In the genomic region with DNA sequence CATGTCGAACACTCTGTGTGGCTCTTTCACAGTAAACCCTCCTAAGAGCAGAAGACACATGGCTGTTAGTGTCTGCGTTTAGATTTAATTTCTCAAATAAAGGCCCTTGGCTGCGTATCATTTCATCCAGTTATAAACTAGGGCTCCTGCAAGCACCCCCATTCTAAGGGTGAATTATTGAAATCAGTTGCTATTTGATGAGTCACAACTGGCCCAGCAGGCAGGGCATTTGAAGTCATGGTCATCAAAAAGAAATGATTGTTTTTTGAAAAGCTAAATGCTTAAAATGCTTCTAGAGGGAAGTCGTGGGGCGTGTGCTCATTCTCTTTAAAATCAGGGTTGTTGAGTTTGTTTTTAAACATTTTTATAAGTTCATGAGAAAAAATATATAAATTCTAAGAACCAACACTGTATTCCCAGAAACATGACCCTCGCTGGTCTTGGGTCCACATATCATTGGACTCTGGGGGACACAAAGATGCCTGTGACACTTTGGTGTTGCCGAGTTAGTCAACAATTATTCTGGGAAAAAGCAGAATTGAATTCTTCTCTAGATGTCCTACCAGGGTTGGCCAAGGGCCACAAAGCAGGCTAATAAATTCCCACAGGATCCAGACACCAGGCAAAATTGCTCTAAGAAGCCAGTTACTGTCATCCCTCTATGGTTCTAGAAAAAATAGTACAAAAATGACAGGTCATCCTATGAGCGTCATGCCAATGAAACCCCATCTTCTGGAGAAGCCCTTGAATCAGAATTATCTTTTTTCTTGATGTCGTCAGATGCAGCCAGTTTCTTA, we compare ENCODE assay signal across 19 cellular contexts.
A peak's percentile ranks its signal among the peaks of the same experiment; 100 is the strongest.
DNase-seq lines count a peak whose midpoint lies in the region; ATAC-seq, FAIRE-seq and TF ChIP-seq lines count a peak whose summit lies in the region.
"Had no signal": no experiment of that assay in that cellular context is flagged by ENCODE, and none has a peak within 500 bp of the region (broad histone marks: within the 10 kb centered on the region; RNA-seq: fewer than 3 reads in every experiment).

No MANE protein-coding gene starts in this region.

- H3K9me3 Mint-ChIP-seq in chondrocyte (ENCODE audit: low read depth), result peaks cover under 1% of the 10 kb centered on the region
- no peaks in the 10 kb centered on the region for H3K9me3 Mint-ChIP-seq in naive thymus-derived CD8-positive, alpha-beta T cell
- H3K9me3 Mint-ChIP-seq: activated CD4-positive, alpha-beta T cell treated with anti-CD3 and anti-CD28 coated beads, Interleukin-2, amount 10 ng/mL, durations not matched to agents 24 days and 14 days; activated naive CD4-positive, alpha-beta T cell treated with anti-CD3 and anti-CD28 coated beads for 36 hours; brain; IgD-negative memory B cell; naive thymus-derived CD4-positive, alpha-beta T cell had no signal

- peak overlapping the region; percentile 14; the same call in 1 of the 2 replicates for H3K27ac ChIP-seq in GM23248
- peak overlapping the region; percentile 75 for H3K27ac ChIP-seq in stomach smooth muscle (ENCODE audit: low read length)
- H3K27ac ChIP-seq in small intestine (ENCODE audit: low read depth in 1 of 2, low read length in 1 of 2), result peak overlapping the region in 1 of 2 donors; percentile 25
- H3K27ac ChIP-seq: SJCRH30 had no signal

- H3F3A ChIP-seq in GM23248 (ENCODE audit: insufficient read depth), result peaks cover 50% of the 10 kb centered on the region

- H3K9me3 ChIP-seq in GM23248 (ENCODE audit: low read depth) (no peaks in the 10 kb centered on the region), stomach smooth muscle (ENCODE audit: control insufficient read depth in 2 of 2, low read length in 2 of 2) (no peaks in the 10 kb centered on the region), small intestine (ENCODE audit: control insufficient read depth, low read depth) (no peaks in the 10 kb centered on the region)
- H3K9me3 ChIP-seq: Caco-2, SJCRH30 had no signal

- H3K4me2 ChIP-seq in GM23248 (ENCODE audit: unreplicated experiment), result no peak overlapping the region

- no peaks in the 10 kb centered on the region for H3K9me2 ChIP-seq in GM23248 (ENCODE audit: insufficient read depth)

- H2AFZ ChIP-seq in GM23248, result no peak overlapping the region

- whole genome bisulfite sequencing in GM23248 (ENCODE audit: low coverage in 1 of 2, low lambda C conversion rate in 2 of 2, missing lambda C conversion rate in 2 of 2), 2 experiments, result 90 to 94% methylated on average over 9 of the region's 9 CpGs
- 81 to 91% (median 88%) methylated on average over 9 of the region's 9 CpGs for WGBS in small intestine, 3 donors

- no peaks in the 10 kb centered on the region for H3K27me3 ChIP-seq in GM23248 (replicated peaks; ENCODE audit: insufficient read depth)
- H3K27me3 ChIP-seq in stomach smooth muscle (ENCODE audit: control insufficient read depth in 1 of 2, insufficient read depth in 2 of 2, low read length in 2 of 2), result no peaks in the 10 kb centered on the region
- no peaks in the 10 kb centered on the region for H3K27me3 ChIP-seq in small intestine (ENCODE audit: control insufficient read depth in 2 of 2, insufficient read depth in 2 of 2, low read length in 2 of 2)
- H3K27me3 ChIP-seq: SJCRH30 had no signal

- no peak overlapping the region for H3K9ac ChIP-seq in GM23248
- H3K9ac ChIP-seq in stomach smooth muscle (ENCODE audit: low read length in 2 of 2), result peak overlapping the region in 1 of 2 donors; percentile 59

- peak; percentile 57 for DNase-seq in GM23248
- no peak for DNase-seq in chondrocyte (ENCODE audit: low spot score)
- DNase-seq in kidney tubule cell (ENCODE audit: low spot score), result peak; percentile 28
- no peak for DNase-seq in GOT3 (lab: John Stamatoyannopoulos, UW)
- no peak for DNase-seq in small intestine
- no peak for DNase-seq in naive thymus-derived CD8-positive, alpha-beta T cell
- DNase-seq: activated CD4-positive, alpha-beta T cell treated with anti-CD3 and anti-CD28 coated beads, Interleukin-2, amount 10 ng/mL, durations not matched to agents 24 days and 14 days; activated naive CD4-positive, alpha-beta T cell treated with anti-CD3 and anti-CD28 coated beads for 36 hours; Caco-2; naive thymus-derived CD4-positive, alpha-beta T cell; NCI-H2081 treated with DMSO at 0.1 percent for 48 hours; NCI-H524 treated with DMSO at 0.1 percent for 48 hours; SJCRH30; stimulated activated CD4-positive, alpha-beta T cell treated with anti-CD3 and anti-CD28 coated beads, Interleukin-1b, Interleukin-23, amount 100 ng/mL, for 48 hours had no signal

- no peaks in the 10 kb centered on the region for H3K27me3 Mint-ChIP-seq in chondrocyte (ENCODE audit: low read depth)
- H3K27me3 Mint-ChIP-seq in naive thymus-derived CD8-positive, alpha-beta T cell, result peaks cover 0 to 11% (median 6%) of the 10 kb centered on the region in 5 donors

- H3K4me1 Mint-ChIP-seq in chondrocyte (ENCODE audit: low read depth), result peaks cover 82% of the 10 kb centered on the region
- H3K4me1 Mint-ChIP-seq in naive thymus-derived CD8-positive, alpha-beta T cell, result no peaks in the 10 kb centered on the region

- no peaks in the 10 kb centered on the region for H3K36me3 ChIP-seq in GM23248 (ENCODE audit: low read depth)
- peaks cover 31 to 47% of the 10 kb centered on the region in 2 donors for H3K36me3 ChIP-seq in stomach smooth muscle (ENCODE audit: control insufficient read depth in 2 of 2, insufficient read depth in 2 of 2, low read length in 2 of 2)
- H3K36me3 ChIP-seq in small intestine (ENCODE audit: control insufficient read depth in 2 of 2, insufficient read depth in 2 of 2, low read length in 2 of 2), result no peaks in the 10 kb centered on the region

- ATAC-seq in GM21381 (IDR thresholded peaks at IDR 0.05; ENCODE audit: unreplicated experiment), result no peak
- ATAC-seq in naive thymus-derived CD8-positive, alpha-beta T cell, result no peak
- ATAC-seq: naive thymus-derived CD4-positive, alpha-beta T cell had no signal

- H3K79me2 ChIP-seq in GM23248 (ENCODE audit: insufficient read depth), result no peaks in the 10 kb centered on the region

- H3K4me3 Mint-ChIP-seq in chondrocyte (ENCODE audit: unreplicated experiment), result no peak overlapping the region
- H3K4me3 Mint-ChIP-seq in naive thymus-derived CD8-positive, alpha-beta T cell, result no peak overlapping the region
- H3K4me3 Mint-ChIP-seq: activated CD4-positive, alpha-beta T cell treated with anti-CD3 and anti-CD28 coated beads, Interleukin-2, amount 10 ng/mL, durations not matched to agents 24 days and 14 days; activated naive CD4-positive, alpha-beta T cell treated with anti-CD3 and anti-CD28 coated beads for 36 hours; brain; IgD-negative memory B cell; naive thymus-derived CD4-positive, alpha-beta T cell had no signal

- H3K4me3 ChIP-seq in GM23248 (no peak overlapping the region), stomach smooth muscle (ENCODE audit: low read length in 2 of 2) (peak overlapping the region in 1 of 2 donors; percentile 84), small intestine (ENCODE audit: low read depth in 1 of 2, low read length in 2 of 2) (no peak overlapping the region)
- H3K4me3 ChIP-seq: SJCRH30 had no signal

- H4K20me1 ChIP-seq in GM23248 (ENCODE audit: insufficient read depth), result no peaks in the 10 kb centered on the region

- H3K27ac Mint-ChIP-seq in chondrocyte (ENCODE audit: unreplicated experiment), result peak overlapping the region; percentile 19
- no peak overlapping the region for H3K27ac Mint-ChIP-seq in naive thymus-derived CD8-positive, alpha-beta T cell
- H3K27ac Mint-ChIP-seq: activated CD4-positive, alpha-beta T cell treated with anti-CD3 and anti-CD28 coated beads, Interleukin-2, amount 10 ng/mL, durations not matched to agents 24 days and 14 days; activated naive CD4-positive, alpha-beta T cell treated with anti-CD3 and anti-CD28 coated beads for 36 hours; brain; IgD-negative memory B cell; naive thymus-derived CD4-positive, alpha-beta T cell had no signal

- H3K4me1 ChIP-seq in GM23248 (ENCODE audit: insufficient read depth), result peaks cover 65% of the 10 kb centered on the region
- H3K4me1 ChIP-seq in stomach smooth muscle (ENCODE audit: control insufficient read depth, insufficient read depth, low read length), result peaks cover 40% of the 10 kb centered on the region
- H3K4me1 ChIP-seq in small intestine (ENCODE audit: control insufficient read depth in 2 of 2, insufficient read depth in 1 of 2, low read depth in 1 of 2, low read length in 1 of 2), result no peaks in the 10 kb centered on the region

- in situ Hi-C loops in GM23248 (cut with MboI), result loop anchor here (25.0 kb wide), 1 partner anchor 99 kb away; no protein-coding TSS in a partner anchor

- POLR2A ChIA-PET in naive thymus-derived CD8-positive, alpha-beta T cell (lab: Charles Lee), result no interaction called here

- TF ChIP-seq CTCF in chondrocyte (IDR thresholded peaks at IDR 0.05), result no peak

- FAIRE-seq in small intestine (lab: Jason Lieb, UNC), result no peak
- FAIRE-seq: GM12891 had no signal

- peaks cover 3% of the 10 kb centered on the region for H3K36me3 Mint-ChIP-seq in chondrocyte (ENCODE audit: low read depth)
- no peaks in the 10 kb centered on the region for H3K36me3 Mint-ChIP-seq in naive thymus-derived CD8-positive, alpha-beta T cell
- H3K36me3 Mint-ChIP-seq: brain, IgD-negative memory B cell had no signal

Comparison
In these comparisons a context has a peak if more than half of its experiments do, and no peak if none do; other contexts are left out.
1. DNase-seq: peak in GM23248 (single experiment) and kidney tubule cell (single experiment); none in chondrocyte (single experiment), GOT3 (single experiment), small intestine (single experiment) and naive thymus-derived CD8-positive, alpha-beta T cell (0 of 10).